8 cellular contexts compared by ENCODE assay signal in the genomic region with DNA sequence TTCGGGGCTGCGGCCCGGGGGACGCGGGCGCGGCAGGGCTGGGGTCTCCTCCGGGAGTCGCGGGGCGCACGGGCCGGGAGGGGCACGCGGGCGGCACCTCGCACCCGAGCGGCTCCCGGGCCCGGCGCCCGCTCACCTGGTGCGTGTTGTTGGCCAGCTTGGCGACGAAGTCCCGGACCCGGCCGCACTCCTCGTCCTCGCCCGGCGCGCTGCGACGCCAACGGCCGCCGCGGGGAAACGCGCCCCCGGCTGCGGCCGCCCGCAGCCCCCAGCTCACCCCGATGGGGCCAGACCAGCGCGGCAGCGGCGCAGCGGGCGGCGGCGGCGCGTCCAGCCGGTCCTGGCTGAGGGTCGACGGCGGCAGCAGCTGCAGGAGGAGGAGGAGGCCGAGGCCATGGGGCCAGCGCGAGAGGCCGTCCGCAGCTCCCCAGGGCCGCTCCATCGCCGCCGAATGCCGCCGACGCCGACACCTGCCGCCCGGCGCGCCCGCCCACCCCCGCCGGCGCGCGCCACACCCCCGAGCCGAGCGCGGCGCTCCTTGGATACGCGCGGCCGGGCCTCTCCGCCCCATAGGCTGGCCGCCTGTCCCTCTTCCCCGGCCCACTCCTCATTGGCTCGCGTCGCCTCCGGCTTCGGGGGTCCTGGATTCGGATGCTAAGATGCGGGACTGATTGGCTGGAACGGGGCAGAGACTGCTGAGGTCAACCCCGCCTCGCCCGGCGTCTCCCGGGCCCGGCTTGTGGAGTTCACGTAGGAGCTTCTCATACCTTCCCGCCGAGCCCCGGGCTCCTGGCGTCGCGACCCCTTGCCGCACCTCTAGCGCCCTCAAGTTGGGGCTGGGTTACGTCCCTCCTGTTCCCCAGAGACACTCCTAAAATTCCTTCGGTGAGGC. TPM values are rescaled to one million over a fixed set of nuclear protein-coding genes. Genes with fewer than 3 reads are reported as not detected.
DNase-seq lines count a peak whose midpoint lies in the region; ATAC-seq and TF ChIP-seq lines count a peak whose summit lies in the region.

Gene SORT1 (minus strand): TSS at position 468 of the 892 bp plus-strand sequence. CDS start 26 bp downstream, at position 442.

- peaks cover 3% of the 10 kb centered on the region for H3K36me3 Mint-ChIP-seq in endodermal cell (ENCODE audit: low read depth)
- H3K36me3 Mint-ChIP-seq in memory B cell = peaks cover 1% of the 10 kb centered on the region

- peak; percentile 97 for DNase-seq in Ammon's horn (ENCODE audit: low spot score)
- peak; percentile 89 for DNase-seq in HT1080 (ENCODE audit: low read depth)
- peak; percentile 72 to 85 for DNase-seq in NOMO-1 (lab: John Stamatoyannopoulos, UW; ENCODE audit: unreplicated experiment in 2 of 2)
- DNase-seq in activated CD8-positive, alpha-beta memory T cell treated with anti-CD3 and anti-CD28 coated beads, Interleukin-2, amount 50 U/mL, for 4 hours = peak; percentile 65
- peak; percentile 99 for DNase-seq in endodermal cell
- DNase-seq in memory B cell (ENCODE audit: low spot score in 2 of 2) = peak; percentile 25 to 52
- peak; percentile 7 for DNase-seq in stimulated activated CD8-positive, alpha-beta memory T cell treated with anti-CD3 and anti-CD28 coated beads, Interleukin-12 subunit alpha, Interleukin-12 subunit beta, amount 100 ng/mL, for 1 hour (ENCODE audit: low read depth)

- H3K36me3 ChIP-seq in endodermal cell (ENCODE audit: control insufficient read depth, insufficient read depth, low read length) = peaks cover 25% of the 10 kb centered on the region

- H3K27ac Mint-ChIP-seq in endodermal cell = peak within 1 kb of the TSS; percentile 98
- H3K27ac Mint-ChIP-seq in memory B cell = no peak within 1 kb of the TSS

- H3K4me1 Mint-ChIP-seq in endodermal cell = peaks cover 29% of the 10 kb centered on the region
- peaks cover 9% of the 10 kb centered on the region for H3K4me1 Mint-ChIP-seq in memory B cell

- peak within 1 kb of the TSS; percentile 90 for H3K4me3 ChIP-seq in endodermal cell (ENCODE audit: low read length)

- H3K4me3 Mint-ChIP-seq in endodermal cell (peak within 1 kb of the TSS; percentile 80), memory B cell (peak within 1 kb of the TSS; percentile 87)

- H3K27me3 Mint-ChIP-seq in endodermal cell (ENCODE audit: insufficient read depth) (no peaks in the 10 kb centered on the region), memory B cell (peaks cover 22% of the 10 kb centered on the region)

- peaks cover 11% of the 10 kb centered on the region for H3K4me1 ChIP-seq in endodermal cell (ENCODE audit: control insufficient read depth, insufficient read depth, low read length)

- peak within 1 kb of the TSS; percentile 72 for H3K9ac ChIP-seq in endodermal cell (ENCODE audit: extremely low read depth, low read length, poor library complexity, severe bottlenecking)

- H3K9me3 ChIP-seq in endodermal cell (ENCODE audit: control insufficient read depth, low read length) = no peaks in the 10 kb centered on the region

- H3K27me3 ChIP-seq in endodermal cell (ENCODE audit: control insufficient read depth, insufficient read depth, low read length, poor library complexity, severe bottlenecking) = no peaks in the 10 kb centered on the region

- H3K27ac ChIP-seq in endodermal cell (ENCODE audit: low read depth, low read length) = peak within 1 kb of the TSS; percentile 78

- H3K9me3 Mint-ChIP-seq in endodermal cell (no peaks in the 10 kb centered on the region), memory B cell (no peaks in the 10 kb centered on the region)

- 0% methylated on average over 24 to 121 of the region's 121 CpGs for WGBS in endodermal cell (ENCODE audit: insufficient coverage in 1 of 2, insufficient read length in 1 of 2), 2 experiments

- peak; percentile 78 for ATAC-seq in GM19395 (IDR thresholded peaks at IDR 0.05; ENCODE audit: unreplicated experiment)
- ATAC-seq in memory B cell (ENCODE audit: low read depth) = peak; percentile 87

- TF ChIP-seq CTCF in endodermal cell (conservative IDR thresholded peaks at IDR 0.05) = peak; percentile 41

RNA-seq across cellular contexts. Expression of gene SORT1, which starts in this region (rescaled TPM):
- 7.7 and 8.1 TPM in 2 replicates for total RNA-seq in HT1080 (2014; rRNA removed; shearing (Covaris generic))
- 6.6 and 6.8 TPM in 2 replicates for polyA plus RNA-seq in HT1080 (2015; cell fraction: cytosol; rRNA removed)
- 8.1 and 8.6 TPM in 2 replicates for polyA plus RNA-seq in HT1080 (2015; cell fraction: nucleus; rRNA removed)
- 10 to 100 TPM; 44.9 to 46.2 TPM for total RNA-seq in endodermal cell
- polyA plus RNA-seq in endodermal cell (2013, experiment 1 of 2) = 35.7 TPM
- polyA plus RNA-seq in endodermal cell (2013, experiment 2 of 2) = 35.6 TPM

Comparison
In these comparisons a context has a peak if more than half of its experiments do, and no peak if none do; other contexts are left out.
1. Peak in every context shown above with its lines: DNase-seq, ATAC-seq, H3K4me3 ChIP-seq and H3K27ac ChIP-seq.
2. DNase-seq: peak in every context shown above with its lines; median percentile 99 in endodermal cell; 97 in Ammon's horn; 89 in HT1080; 78 in NOMO-1; 65 in activated CD8-positive, alpha-beta memory T cell treated with anti-CD3 and anti-CD28 coated beads, Interleukin-2, amount 50 U/mL, for 4 hours; 38 in memory B cell; 7 in stimulated activated CD8-positive, alpha-beta memory T cell treated with anti-CD3 and anti-CD28 coated beads, Interleukin-12 subunit alpha, Interleukin-12 subunit beta, amount 100 ng/mL, for 1 hour.